25 cellular contexts compared by ENCODE assay signal in the genomic region with DNA sequence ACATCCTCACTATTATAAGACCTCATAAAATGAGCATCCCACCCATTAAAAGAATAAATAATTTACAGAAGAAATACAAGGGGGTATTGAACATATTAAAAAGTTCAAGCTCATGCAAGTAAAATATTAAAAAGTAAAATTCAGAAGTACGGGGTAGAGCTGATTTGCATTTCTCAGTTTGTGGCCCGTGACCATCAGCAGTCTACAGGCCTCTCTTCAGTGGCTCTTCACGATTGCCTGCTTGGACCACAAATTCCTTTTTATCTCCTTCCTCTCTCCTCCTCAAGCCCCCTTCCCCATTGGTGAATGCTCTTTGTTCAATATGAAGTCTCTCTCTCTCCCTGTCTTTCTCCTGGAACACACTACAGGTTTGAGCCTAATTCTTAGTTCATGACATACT. TPM values are rescaled to one million over a fixed set of nuclear protein-coding genes. Genes with fewer than 3 reads are reported as not detected.
"Had no signal": no experiment of that assay in that cellular context is flagged by ENCODE, and none has a peak within 500 bp of the region (broad histone marks: within the 10 kb centered on the region; RNA-seq: fewer than 3 reads in every experiment).

No MANE protein-coding gene starts in this region.

- H3K36me3 ChIP-seq: Peyer's patch, SJSA1 had no signal

- H3K27ac ChIP-seq: HL-60, PC-9, Peyer's patch, SJSA1, SK-N-MC had no signal

- H2AFZ ChIP-seq: PC-9 had no signal

- H3K27me3 ChIP-seq: Peyer's patch, SJSA1 had no signal

- DNase-seq: KBM-7, MM.1S, NCI-H1105 treated with DMSO at 0.1 percent for 48 hours, NCI-H1417 treated with DMSO at 0.1 percent for 48 hours, NCI-H146, NCI-H1694 treated with DMSO at 0.1 percent for 48 hours, NCI-H1930, NCI-H2081, NCI-H2107, NCI-H226, NCI-H446, NCI-H510A, NCI-H524 treated with DMSO at 0.1 percent for 48 hours, NCI-H69, NCI-H774, PC-9, Right ventricle myocardium superior, SIG-M5 had no signal

- H3K4me3 ChIP-seq: PC-9, Peyer's patch, SJSA1, SK-N-MC had no signal

- H3K4me2 ChIP-seq: PC-9 had no signal

- H3K4me1 ChIP-seq: Peyer's patch, SJSA1 had no signal

- H3K9me3 ChIP-seq: Peyer's patch, SJSA1 had no signal

RNA-seq across cellular contexts. Expression of a gene that starts 19.1 kb away (rescaled TPM):
- total RNA-seq: M059J; PC-9; Peyer's patch; Right ventricle myocardium superior; RPMI7951; SJSA1; T-helper 1 cell treated with Interleukin-12 subunit alpha and Interleukin-12 subunit beta and Interleukin-4 antibody, amounts not matched to agents 30 ng/mL and 1 ng/mL, for 36 hours had no signal

RNA-seq across cellular contexts. Expression of a gene that starts 47.3 kb away (rescaled TPM):
- total RNA-seq: RPMI7951, SJSA1 had no signal

RNA-seq across cellular contexts. Expression of a gene that starts 49.4 kb away (rescaled TPM):
- total RNA-seq: SJSA1 had no signal
